In genomic region chr3:45856323-45856722, GRCh38 we compare ENCODE assay signal across 11 cellular contexts. TPM values are rescaled to one million over a fixed set of nuclear protein-coding genes. Genes with fewer than 3 reads are reported as not detected.
"Had no signal": no experiment of that assay in that cellular context is flagged by ENCODE, and none has a peak within 500 bp of the region (broad histone marks: within the 10 kb centered on the region; RNA-seq: fewer than 3 reads in every experiment).

No MANE protein-coding gene starts in this region.

RNA-seq across cellular contexts. Expression of gene CCR9, which starts 30.0 kb away (rescaled TPM):
- total RNA-seq: natural killer cell treated with Interleukin-12 subunit alpha and Interleukin-12 subunit beta and Interleukin-15 and Interleukin-18, amount 100 ng/mL, for 72 hours; neural crest cell; osteocyte; posterior vena cava; pulmonary artery endothelial cell; right atrium auricular region; smooth muscle cell; suprapubic skin; upper lobe of right lung; urinary bladder had no signal
- polyA plus RNA-seq: pancreas, smooth muscle cell, urinary bladder had no signal

RNA-seq across cellular contexts. Expression of gene SLC6A20, which starts 60.0 kb away (rescaled TPM):
- total RNA-seq: natural killer cell treated with Interleukin-12 subunit alpha and Interleukin-12 subunit beta and Interleukin-15 and Interleukin-18, amount 100 ng/mL, for 72 hours; neural crest cell; osteocyte; pulmonary artery endothelial cell; right atrium auricular region had no signal
